21 cellular contexts compared by ENCODE assay signal in genomic region chr21:21851205-21851604, GRCh38.
"Had no signal": no experiment of that assay in that cellular context is flagged by ENCODE, and none has a peak within 500 bp of the region (broad histone marks: within the 10 kb centered on the region; RNA-seq: fewer than 3 reads in every experiment).

No MANE protein-coding gene starts in this region.

- H3K4me3 Mint-ChIP-seq: effector memory CD8-positive, alpha-beta T cell; memory B cell; natural killer cell treated with Interleukin-12 subunit alpha and Interleukin-12 subunit beta and Interleukin-15 and Interleukin-18, amount 100 ng/mL, for 72 hours; neural crest cell; stimulated activated naive B cell treated with anti-CD40 and anti-IgM and Interleukin-4, amounts not matched to agents 10 μg/mL and 1 μg/mL and 100 μg/mL, for 72 hours; stimulated activated naive CD8-positive, alpha-beta T cell treated with anti-CD3 and anti-CD28 coated beads, Interleukin-15, Interleukin-2, amounts not matched to agents 100 ng/mL and 50 ng/mL, for 24 hours had no signal

- H3K36me3 Mint-ChIP-seq: memory B cell; stimulated activated naive B cell treated with anti-CD40 and anti-IgM and Interleukin-4, amounts not matched to agents 10 μg/mL and 1 μg/mL and 100 μg/mL, for 72 hours had no signal

- H3K27me3 ChIP-seq: neutrophil, pancreas, right lobe of liver, tibial nerve, upper lobe of left lung, uterus had no signal

- H3K4me3 ChIP-seq: lung, pancreas, right lobe of liver, thoracic aorta, tibial nerve, upper lobe of left lung, uterus had no signal

- H3K36me3 ChIP-seq: neutrophil, pancreas, right lobe of liver, thoracic aorta, tibial nerve, upper lobe of left lung, uterus had no signal

- ATAC-seq: effector memory CD8-positive, alpha-beta T cell; left lobe of liver; natural killer cell treated with Interleukin-12 subunit alpha and Interleukin-12 subunit beta and Interleukin-15 and Interleukin-18, amount 100 ng/mL, for 72 hours; pancreas; right lobe of liver; stimulated activated naive B cell treated with anti-CD40 and anti-IgM and Interleukin-4, amounts not matched to agents 10 μg/mL and 1 μg/mL and 100 μg/mL, for 72 hours had no signal

- FAIRE-seq: small intestine had no signal

- H3K4me1 ChIP-seq: pancreas, right lobe of liver, tibial nerve, upper lobe of left lung, uterus had no signal

- H3K27me3 Mint-ChIP-seq: effector memory CD8-positive, alpha-beta T cell; memory B cell; natural killer cell treated with Interleukin-12 subunit alpha and Interleukin-12 subunit beta and Interleukin-15 and Interleukin-18, amount 100 ng/mL, for 72 hours; progenitor cell of endocrine pancreas; stimulated activated naive B cell treated with anti-CD40 and anti-IgM and Interleukin-4, amounts not matched to agents 10 μg/mL and 1 μg/mL and 100 μg/mL, for 72 hours; stimulated activated naive CD8-positive, alpha-beta T cell treated with anti-CD3 and anti-CD28 coated beads, Interleukin-15, Interleukin-2, amounts not matched to agents 100 ng/mL and 50 ng/mL, for 24 hours had no signal

- H3K27ac Mint-ChIP-seq: effector memory CD8-positive, alpha-beta T cell; memory B cell; natural killer cell treated with Interleukin-12 subunit alpha and Interleukin-12 subunit beta and Interleukin-15 and Interleukin-18, amount 100 ng/mL, for 72 hours; progenitor cell of endocrine pancreas; stimulated activated naive B cell treated with anti-CD40 and anti-IgM and Interleukin-4, amounts not matched to agents 10 μg/mL and 1 μg/mL and 100 μg/mL, for 72 hours; stimulated activated naive CD8-positive, alpha-beta T cell treated with anti-CD3 and anti-CD28 coated beads, Interleukin-15, Interleukin-2, amounts not matched to agents 100 ng/mL and 50 ng/mL, for 24 hours had no signal

- H3K4me1 Mint-ChIP-seq: memory B cell; stimulated activated naive B cell treated with anti-CD40 and anti-IgM and Interleukin-4, amounts not matched to agents 10 μg/mL and 1 μg/mL and 100 μg/mL, for 72 hours had no signal

- DNase-seq: cortex of kidney; effector memory CD8-positive, alpha-beta T cell; kidney; pancreas; right lobe of liver; small intestine; stimulated activated CD4-positive, alpha-beta T cell treated with anti-CD3 and anti-CD28 coated beads, Interleukin-15, amount 100 ng/mL, for 24 hours; stimulated activated CD4-positive, alpha-beta T cell treated with anti-CD3 and anti-CD28 coated beads, Interleukin-2, amount 100 ng/mL, for 48 hours; stimulated activated naive B cell treated with anti-CD40 and anti-IgM and Interleukin-4, amounts not matched to agents 10 μg/mL and 1 μg/mL and 100 μg/mL, for 72 hours; upper lobe of left lung; uterus had no signal

- H3K27ac ChIP-seq: neutrophil, pancreas, right lobe of liver, thoracic aorta, tibial nerve, upper lobe of left lung, uterus had no signal

- H3K9me3 ChIP-seq: neutrophil, pancreas, right lobe of liver, thoracic aorta, tibial nerve, upper lobe of left lung, uterus had no signal
